Comparison of ENCODE assay signal across 12 cellular contexts in genomic region chr13:45473627-45474026, GRCh38. TPM values are rescaled to one million over a fixed set of nuclear protein-coding genes. Genes with fewer than 3 reads are reported as not detected.
DNase-seq lines count a peak whose midpoint lies in the region; ATAC-seq and TF ChIP-seq lines count a peak whose summit lies in the region.
"Had no signal": no experiment of that assay in that cellular context is flagged by ENCODE, and none has a peak within 500 bp of the region (broad histone marks: within the 10 kb centered on the region; RNA-seq: fewer than 3 reads in every experiment).

No MANE protein-coding gene starts in this region.

- no peaks in the 10 kb centered on the region for H3K27me3 Mint-ChIP-seq in activated naive CD4-positive, alpha-beta T cell treated with anti-CD3 and anti-CD28 coated beads, Interleukin-2, amount 10 ng/mL, durations not matched to agents 7 days and 5 days
- H3K27me3 Mint-ChIP-seq in chondrocyte (ENCODE audit: low read depth): no peaks in the 10 kb centered on the region

- H3K4me1 Mint-ChIP-seq in activated naive CD4-positive, alpha-beta T cell treated with anti-CD3 and anti-CD28 coated beads, Interleukin-2, amount 10 ng/mL, durations not matched to agents 7 days and 5 days: peaks cover 33% of the 10 kb centered on the region
- H3K4me1 Mint-ChIP-seq in chondrocyte (ENCODE audit: low read depth): peaks cover 35% of the 10 kb centered on the region

- peak; percentile 24 to 58 for ATAC-seq in activated naive CD4-positive, alpha-beta T cell treated with anti-CD3 and anti-CD28 coated beads, Interleukin-2, amount 50 U/mL, for 72 hours
- ATAC-seq in HG03108 (IDR thresholded peaks at IDR 0.05; ENCODE audit: unreplicated experiment) (no peak), GM21737 (IDR thresholded peaks at IDR 0.05; ENCODE audit: unreplicated experiment) (no peak)
- ATAC-seq: upper lobe of right lung had no signal

- peak; percentile 29 for TF ChIP-seq CTCF in chondrocyte (IDR thresholded peaks at IDR 0.05)

- no peak for DNase-seq in activated naive CD4-positive, alpha-beta T cell treated with anti-CD3 and anti-CD28 coated beads, Interleukin-2, amount 50 U/mL, for 72 hours (ENCODE audit: low spot score in 2 of 2)
- no peak for DNase-seq in activated naive CD4-positive, alpha-beta T cell treated with anti-CD3 and anti-CD28 coated beads, Interleukin-2, amount 10 ng/mL, durations not matched to agents 7 days and 5 days
- peak; percentile 1 for DNase-seq in NCI-H69 (lab: John Stamatoyannopoulos, UW)
- no peak for DNase-seq in chondrocyte (ENCODE audit: low spot score)
- DNase-seq in renal cortical epithelial cell (ENCODE audit: low read depth): peak; percentile 11
- DNase-seq in amniotic stem cell (lab: John Stamatoyannopoulos, UW): no peak
- DNase-seq: activated CD4-positive, CD25-positive, alpha-beta regulatory T cell treated with anti-CD3 and anti-CD28 coated beads, Interleukin-2, amount 50 U/mL, for 72 hours; cortex of kidney; NCI-H446; upper lobe of right lung had no signal

- no peak overlapping the region for H3K27ac Mint-ChIP-seq in activated naive CD4-positive, alpha-beta T cell treated with anti-CD3 and anti-CD28 coated beads, Interleukin-2, amount 50 U/mL, for 72 hours
- H3K27ac Mint-ChIP-seq in activated naive CD4-positive, alpha-beta T cell treated with anti-CD3 and anti-CD28 coated beads, Interleukin-2, amount 10 ng/mL, durations not matched to agents 7 days and 5 days: no peak overlapping the region
- no peak overlapping the region for H3K27ac Mint-ChIP-seq in chondrocyte (ENCODE audit: unreplicated experiment)

- H3K36me3 Mint-ChIP-seq in activated naive CD4-positive, alpha-beta T cell treated with anti-CD3 and anti-CD28 coated beads, Interleukin-2, amount 50 U/mL, for 72 hours: peaks cover 0 to 19% of the 10 kb centered on the region in 2 donors
- peaks cover 19% of the 10 kb centered on the region for H3K36me3 Mint-ChIP-seq in activated naive CD4-positive, alpha-beta T cell treated with anti-CD3 and anti-CD28 coated beads, Interleukin-2, amount 10 ng/mL, durations not matched to agents 7 days and 5 days
- H3K36me3 Mint-ChIP-seq in chondrocyte (ENCODE audit: low read depth): peaks cover 3% of the 10 kb centered on the region

- CTCF ChIA-PET in activated naive CD4-positive, alpha-beta T cell treated with anti-CD3 and anti-CD28 coated beads, Interleukin-2, amount 10 ng/mL, durations not matched to agents 7 days and 5 days (lab: Charles Lee): interaction anchor here (0.6 to 1.3 kb wide), 4 partner anchors 9 to 103 kb away, joined by 3 to 6 read pairs (median 4); partner anchors contain the start of gene COG3

- no peak overlapping the region for H3K4me3 Mint-ChIP-seq in activated naive CD4-positive, alpha-beta T cell treated with anti-CD3 and anti-CD28 coated beads, Interleukin-2, amount 10 ng/mL, durations not matched to agents 7 days and 5 days
- no peak overlapping the region for H3K4me3 Mint-ChIP-seq in chondrocyte (ENCODE audit: unreplicated experiment)

- H3K9me3 Mint-ChIP-seq in activated naive CD4-positive, alpha-beta T cell treated with anti-CD3 and anti-CD28 coated beads, Interleukin-2, amount 50 U/mL, for 72 hours: peaks cover 0 to 5% of the 10 kb centered on the region in 2 donors
- H3K9me3 Mint-ChIP-seq in activated naive CD4-positive, alpha-beta T cell treated with anti-CD3 and anti-CD28 coated beads, Interleukin-2, amount 10 ng/mL, durations not matched to agents 7 days and 5 days: peaks cover 2% of the 10 kb centered on the region
- H3K9me3 Mint-ChIP-seq in chondrocyte (ENCODE audit: low read depth): peaks cover 6% of the 10 kb centered on the region

RNA-seq across cellular contexts. Expression of gene COG3, which starts 8.9 kb away (rescaled TPM):
- total RNA-seq in activated naive CD4-positive, alpha-beta T cell treated with anti-CD3 and anti-CD28 coated beads, Interleukin-2, amount 50 U/mL, for 72 hours: 10 to 100 TPM; 18.6 to 20.6 TPM
- 22.4 to 30.4 TPM (median 23.8 TPM) in 3 replicates for total RNA-seq in chondrocyte
- 35.4 and 42.2 TPM in 2 replicates for total RNA-seq in renal cortical epithelial cell

RNA-seq across cellular contexts. Expression of gene SLC25A30, which starts 55.5 kb away (rescaled TPM):
- total RNA-seq in activated naive CD4-positive, alpha-beta T cell treated with anti-CD3 and anti-CD28 coated beads, Interleukin-2, amount 50 U/mL, for 72 hours: 10 to 100 TPM; 10.5 to 19.7 TPM
- total RNA-seq in chondrocyte (11.6 to 15.0 TPM (median 13.4 TPM) in 3 replicates), renal cortical epithelial cell (49.8 and 75.9 TPM in 2 replicates)

Comparison
In these comparisons a context has a peak if more than half of its experiments do, and no peak if none do; other contexts are left out.
1. ATAC-seq: peak in activated naive CD4-positive, alpha-beta T cell treated with anti-CD3 and anti-CD28 coated beads, Interleukin-2, amount 50 U/mL, for 72 hours (2 of 2); none in HG03108 (single experiment) and GM21737 (single experiment).
2. DNase-seq: peak in NCI-H69 (single experiment) and renal cortical epithelial cell (single experiment); none in activated naive CD4-positive, alpha-beta T cell treated with anti-CD3 and anti-CD28 coated beads, Interleukin-2, amount 50 U/mL, for 72 hours (0 of 2), activated naive CD4-positive, alpha-beta T cell treated with anti-CD3 and anti-CD28 coated beads, Interleukin-2, amount 10 ng/mL, durations not matched to agents 7 days and 5 days (single experiment), chondrocyte (single experiment) and amniotic stem cell (single experiment).